Comparison of ENCODE assay signal across 1 cellular context in the genomic region with DNA sequence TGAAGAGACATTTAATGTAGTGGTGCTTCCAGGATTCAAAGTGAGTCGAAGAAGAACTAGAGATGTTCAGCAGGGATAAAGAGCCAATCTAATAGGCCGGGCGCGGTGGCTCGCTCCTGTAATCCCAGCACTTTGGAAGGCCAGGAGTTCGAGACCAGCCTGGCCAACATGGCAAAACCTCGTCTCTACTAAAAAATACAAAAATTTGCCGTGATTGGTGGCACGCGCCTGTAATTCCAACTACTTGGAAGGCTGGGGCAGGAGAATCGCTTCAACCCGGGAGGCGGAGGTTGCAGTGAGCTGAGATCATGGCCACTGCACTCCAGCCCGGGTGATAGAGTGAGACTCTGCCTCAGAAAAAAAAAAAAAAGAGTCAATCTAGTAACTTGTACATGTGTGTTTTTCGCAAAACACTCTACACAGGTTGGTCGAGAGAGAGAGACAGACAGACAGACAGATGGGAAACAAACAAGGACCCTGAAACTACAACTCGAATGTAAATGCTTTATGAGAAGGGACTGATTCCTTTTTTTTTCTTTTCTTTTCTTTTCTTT.
TF ChIP-seq lines count a peak whose summit lies in the region.

No MANE protein-coding gene starts in this region.

TF ChIP-seq in K562, 482 proteins besides CTCF, POLR2A, EP300 and RAD21 (continues in another document):
- TF ChIP-seq CREB3 (tag; conservative IDR thresholded peaks at IDR 0.05; ENCODE audit: low read depth): no peak
- TF ChIP-seq ZNF740 (CRISPR knock-in tag; IDR thresholded peaks at IDR 0.05): no peak
- TF ChIP-seq ZNF740 (tag; IDR thresholded peaks at IDR 0.05): peak in 1 of 2 experiments; percentile 35; a peak in 1 of 4 replicates
- 0 out of 2 replicates have a peak, but pooled peaks have one; percentile 61 for TF ChIP-seq SMARCE1 (IDR thresholded peaks at IDR 0.05)
- TF ChIP-seq ZNF668 (CRISPR knock-in tag; IDR thresholded peaks at IDR 0.05): peak; percentile 40; the same call in 1 of the 2 replicates
- TF ChIP-seq SREBF2 (CRISPR knock-in tag; IDR thresholded peaks at IDR 0.05): no peak
- 0 out of 2 replicates have a peak, but pooled peaks have one; percentile 11 for TF ChIP-seq FOXP1 (CRISPR knock-in tag; IDR thresholded peaks at IDR 0.05)
- peak; percentile 64 for TF ChIP-seq SMARCA4 (IDR thresholded peaks at IDR 0.05)
- TF ChIP-seq JUN (IDR thresholded peaks at IDR 0.05; ENCODE audit: borderline replicate concordance, low read depth, low read length): no peak
- TF ChIP-seq JUN (CRISPR knock-in tag; IDR thresholded peaks at IDR 0.05; ENCODE audit: borderline replicate concordance): 0 out of 2 replicates have a peak, but pooled peaks have one; percentile 11
- TF ChIP-seq MTA3 (IDR thresholded peaks at IDR 0.05; ENCODE audit: borderline replicate concordance): no peak
- TF ChIP-seq, protein P1, sequence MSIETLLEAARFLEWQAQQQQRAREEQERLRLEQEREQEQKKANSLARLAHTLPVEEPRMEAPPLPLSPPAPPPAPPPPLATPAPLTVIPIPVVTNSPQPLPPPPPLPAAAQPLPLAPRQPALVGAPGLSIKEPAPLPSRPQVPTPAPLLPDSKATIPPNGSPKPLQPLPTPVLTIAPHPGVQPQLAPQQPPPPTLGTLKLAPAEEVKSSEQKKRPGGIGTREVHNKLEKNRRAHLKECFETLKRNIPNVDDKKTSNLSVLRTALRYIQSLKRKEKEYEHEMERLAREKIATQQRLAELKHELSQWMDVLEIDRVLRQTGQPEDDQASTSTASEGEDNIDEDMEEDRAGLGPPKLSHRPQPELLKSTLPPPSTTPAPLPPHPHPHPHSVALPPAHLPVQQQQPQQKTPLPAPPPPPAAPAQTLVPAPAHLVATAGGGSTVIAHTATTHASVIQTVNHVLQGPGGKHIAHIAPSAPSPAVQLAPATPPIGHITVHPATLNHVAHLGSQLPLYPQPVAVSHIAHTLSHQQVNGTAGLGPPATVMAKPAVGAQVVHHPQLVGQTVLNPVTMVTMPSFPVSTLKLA (conservative IDR thresholded peaks at IDR 0.05): peak in 1 of 2 experiments; percentile 23; a peak in 2 of 4 replicates
- TF ChIP-seq KLF6 (CRISPR knock-in tag; IDR thresholded peaks at IDR 0.05; ENCODE audit: borderline replicate concordance): 0 out of 2 replicates have a peak, but pooled peaks have one; percentile 4
- TF ChIP-seq ETV6 (IDR thresholded peaks at IDR 0.05; ENCODE audit: borderline replicate concordance in 1 of 2, low read depth in 2 of 2, low read length in 1 of 2): 0 out of 4 replicates have a peak, but pooled peaks of 1 of the 2 experiments have one; percentile 3
- TF ChIP-seq ETV6 (CRISPR knock-in tag; IDR thresholded peaks at IDR 0.05; ENCODE audit: borderline replicate concordance): no peak
- TF ChIP-seq ARHGAP35 (IDR thresholded peaks at IDR 0.05; ENCODE audit: partially characterized antibody): peak; percentile 25
- 0 out of 2 replicates have a peak, but pooled peaks have one; percentile 16 for TF ChIP-seq ZNF197 (CRISPR knock-in tag; IDR thresholded peaks at IDR 0.05; ENCODE audit: low read depth)
- 0 out of 2 replicates have a peak, but pooled peaks have one; percentile 7 for TF ChIP-seq ZNF212 (CRISPR knock-in tag; IDR thresholded peaks at IDR 0.05)
- peak; percentile 75 for TF ChIP-seq GTF3C2 (IDR thresholded peaks at IDR 0.05; ENCODE audit: borderline replicate concordance, extremely low read depth, insufficient read length)
- 0 out of 2 replicates have a peak, but pooled peaks have one; percentile 22 for TF ChIP-seq NCOA1 (IDR thresholded peaks at IDR 0.05; ENCODE audit: low read depth)
- TF ChIP-seq, protein P2, sequence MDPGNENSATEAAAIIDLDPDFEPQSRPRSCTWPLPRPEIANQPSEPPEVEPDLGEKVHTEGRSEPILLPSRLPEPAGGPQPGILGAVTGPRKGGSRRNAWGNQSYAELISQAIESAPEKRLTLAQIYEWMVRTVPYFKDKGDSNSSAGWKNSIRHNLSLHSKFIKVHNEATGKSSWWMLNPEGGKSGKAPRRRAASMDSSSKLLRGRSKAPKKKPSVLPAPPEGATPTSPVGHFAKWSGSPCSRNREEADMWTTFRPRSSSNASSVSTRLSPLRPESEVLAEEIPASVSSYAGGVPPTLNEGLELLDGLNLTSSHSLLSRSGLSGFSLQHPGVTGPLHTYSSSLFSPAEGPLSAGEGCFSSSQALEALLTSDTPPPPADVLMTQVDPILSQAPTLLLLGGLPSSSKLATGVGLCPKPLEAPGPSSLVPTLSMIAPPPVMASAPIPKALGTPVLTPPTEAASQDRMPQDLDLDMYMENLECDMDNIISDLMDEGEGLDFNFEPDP (CRISPR knock-in tag; IDR thresholded peaks at IDR 0.05): no peak
- TF ChIP-seq JUND (IDR thresholded peaks at IDR 0.05; ENCODE audit: borderline replicate concordance, low read depth, low read length): no peak
- no peak for TF ChIP-seq JUND (tag; IDR thresholded peaks at IDR 0.05; ENCODE audit: borderline replicate concordance, low read depth, low read length)
- TF ChIP-seq, protein P3, sequence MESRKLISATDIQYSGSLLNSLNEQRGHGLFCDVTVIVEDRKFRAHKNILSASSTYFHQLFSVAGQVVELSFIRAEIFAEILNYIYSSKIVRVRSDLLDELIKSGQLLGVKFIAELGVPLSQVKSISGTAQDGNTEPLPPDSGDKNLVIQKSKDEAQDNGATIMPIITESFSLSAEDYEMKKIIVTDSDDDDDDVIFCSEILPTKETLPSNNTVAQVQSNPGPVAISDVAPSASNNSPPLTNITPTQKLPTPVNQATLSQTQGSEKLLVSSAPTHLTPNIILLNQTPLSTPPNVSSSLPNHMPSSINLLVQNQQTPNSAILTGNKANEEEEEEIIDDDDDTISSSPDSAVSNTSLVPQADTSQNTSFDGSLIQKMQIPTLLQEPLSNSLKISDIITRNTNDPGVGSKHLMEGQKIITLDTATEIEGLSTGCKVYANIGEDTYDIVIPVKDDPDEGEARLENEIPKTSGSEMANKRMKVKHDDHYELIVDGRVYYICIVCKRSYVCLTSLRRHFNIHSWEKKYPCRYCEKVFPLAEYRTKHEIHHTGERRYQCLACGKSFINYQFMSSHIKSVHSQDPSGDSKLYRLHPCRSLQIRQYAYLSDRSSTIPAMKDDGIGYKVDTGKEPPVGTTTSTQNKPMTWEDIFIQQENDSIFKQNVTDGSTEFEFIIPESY (CRISPR knock-in tag; IDR thresholded peaks at IDR 0.05): no peak
- TF ChIP-seq AFF1 (IDR thresholded peaks at IDR 0.05; ENCODE audit: low read depth in 1 of 2, partially characterized antibody in 2 of 2): peak in 1 of 2 experiments; percentile 9
